Comparison of ENCODE assay signal across 21 cellular contexts in the genomic region with DNA sequence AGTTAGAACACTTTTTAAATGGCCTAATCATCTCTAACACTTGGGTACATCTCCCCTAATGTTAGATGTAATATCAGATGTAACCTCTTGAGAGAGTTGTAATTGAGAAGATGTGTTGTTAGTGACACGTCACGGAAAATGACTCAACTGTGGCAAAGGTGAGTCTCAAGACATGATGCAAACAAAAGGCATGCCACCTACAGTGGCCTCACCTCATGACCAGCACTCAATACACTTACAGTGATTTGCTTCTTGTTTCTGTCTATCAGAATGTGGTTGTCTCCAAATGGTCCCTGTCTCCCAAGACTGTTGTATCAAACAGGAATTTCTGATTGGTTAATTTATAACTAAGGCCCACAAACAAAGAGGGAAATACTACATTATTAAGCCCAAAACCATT.
DNase-seq lines count a peak whose midpoint lies in the region; ATAC-seq and TF ChIP-seq lines count a peak whose summit lies in the region.
"Had no signal": no experiment of that assay in that cellular context is flagged by ENCODE, and none has a peak within 500 bp of the region (broad histone marks: within the 10 kb centered on the region; RNA-seq: fewer than 3 reads in every experiment).

No MANE protein-coding gene starts in this region.

- no peak overlapping the region for H3K4me2 ChIP-seq in GM23248 (ENCODE audit: unreplicated experiment)

- H3K9me3 ChIP-seq in GM23248 (ENCODE audit: low read depth) = no peaks in the 10 kb centered on the region
- H3K9me3 ChIP-seq: thyroid gland had no signal

- H2AFZ ChIP-seq in GM23248 = no peak overlapping the region

- no peaks in the 10 kb centered on the region for H4K20me1 ChIP-seq in GM23248 (ENCODE audit: insufficient read depth)

- TF ChIP-seq CTCF in brain microvascular endothelial cell (IDR thresholded peaks at IDR 0.05; ENCODE audit: low read depth, low read length, missing control alignments) = no peak
- no peak for TF ChIP-seq CTCF in kidney epithelial cell (IDR thresholded peaks at IDR 0.05; ENCODE audit: insufficient read depth, low read length, poor library complexity, severe bottlenecking)

- H3K36me3 ChIP-seq in GM23248 (ENCODE audit: low read depth) = no peaks in the 10 kb centered on the region
- no peaks in the 10 kb centered on the region for H3K36me3 ChIP-seq in brain microvascular endothelial cell (replicated peaks)
- H3K36me3 ChIP-seq in kidney epithelial cell (ENCODE audit: control insufficient read depth, insufficient read depth, low read length) = no peaks in the 10 kb centered on the region
- H3K36me3 ChIP-seq: thyroid gland had no signal

- 63 to 72% methylated on average over 2 of the region's 2 CpGs for WGBS in GM23248 (ENCODE audit: low coverage in 1 of 2, low lambda C conversion rate in 2 of 2, missing lambda C conversion rate in 2 of 2), 2 experiments

- intact Hi-C loops in posterior cingulate gyrus (cut with DNase I) = no loop called here

- no peak for ATAC-seq in HG02870 (IDR thresholded peaks at IDR 0.05; ENCODE audit: unreplicated experiment)
- ATAC-seq: sciatic nerve had no signal

- TF ChIP-seq RAD21 in Ishikawa (IDR thresholded peaks at IDR 0.05; ENCODE audit: low read depth) = no peak

- DNase-seq in GM23248 = peak; percentile 41
- DNase-seq in brain microvascular endothelial cell = peak; percentile 14
- DNase-seq in kidney epithelial cell (ENCODE audit: low read depth) = peak; percentile 69
- DNase-seq in posterior cingulate gyrus = no peak
- DNase-seq in stimulated activated CD4-positive, alpha-beta T cell treated with anti-CD3 and anti-CD28 coated beads, Interleukin-1b, Interleukin-23, amount 100 ng/mL, for 48 hours = no peak
- no peak for DNase-seq in anterior cingulate cortex (lab: John Stamatoyannopoulos, UW)
- DNase-seq: activated CD4-positive, alpha-beta T cell treated with anti-CD3 and anti-CD28 coated beads, Interleukin-2, amount 50 U/mL, for 1 hour; activated T-cell treated with anti-CD3 and anti-CD28 coated beads for 4 hours; CD8-positive, alpha-beta memory T cell; effector CD8-positive, alpha-beta T cell; islet precursor cell; naive B cell; NCI-H187 treated with DMSO at 0.1 percent for 48 hours; NCI-H446; SHP77; stimulated activated naive CD4-positive, alpha-beta T cell; T-helper 1 cell; thyroid gland had no signal

- H3K27ac ChIP-seq in GM23248 (no peak overlapping the region), brain microvascular endothelial cell (no peak overlapping the region)
- H3K27ac ChIP-seq: thyroid gland had no signal

- no peaks in the 10 kb centered on the region for H3K9me2 ChIP-seq in GM23248 (ENCODE audit: insufficient read depth)

- no peaks in the 10 kb centered on the region for H3F3A ChIP-seq in GM23248 (ENCODE audit: insufficient read depth)

- H3K9ac ChIP-seq in GM23248 = no peak overlapping the region

- H3K4me1 ChIP-seq in GM23248 (ENCODE audit: insufficient read depth) = no peaks in the 10 kb centered on the region
- H3K4me1 ChIP-seq: thyroid gland had no signal

- no peaks in the 10 kb centered on the region for H3K27me3 ChIP-seq in GM23248 (replicated peaks; ENCODE audit: insufficient read depth)
- H3K27me3 ChIP-seq in brain microvascular endothelial cell (replicated peaks) = no peaks in the 10 kb centered on the region
- no peaks in the 10 kb centered on the region for H3K27me3 ChIP-seq in kidney epithelial cell (ENCODE audit: control insufficient read depth, insufficient read depth, low read length)
- H3K27me3 ChIP-seq: thyroid gland had no signal

- no peak for TF ChIP-seq EP300 in Ishikawa (IDR thresholded peaks at IDR 0.05; ENCODE audit: borderline replicate concordance)

- in situ Hi-C loops in GM23248 (cut with MboI) = no loop called here
- in situ Hi-C loops in brain microvascular endothelial cell (cut with HindIII; ENCODE audit: low pct_ligation_motif_present, low sequenced_read_pairs) = no loop called here

- no peaks in the 10 kb centered on the region for H3K79me2 ChIP-seq in GM23248 (ENCODE audit: insufficient read depth)

- H3K4me3 ChIP-seq in GM23248 (no peak overlapping the region), brain microvascular endothelial cell (ENCODE audit: low read depth, low read length) (no peak overlapping the region), kidney epithelial cell (ENCODE audit: low read depth, low read length) (no peak overlapping the region)
- H3K4me3 ChIP-seq: thyroid gland had no signal

TF ChIP-seq in Ishikawa, 13 proteins besides CTCF, POLR2A, EP300 and RAD21:
- TF ChIP-seq CEBPB (IDR thresholded peaks at IDR 0.05) (0 out of 2 replicates have a peak, but pooled peaks have one; percentile 17), FOXM1 (IDR thresholded peaks at IDR 0.05; ENCODE audit: borderline replicate concordance, low read depth) (no peak)

Comparison
In these comparisons a context has a peak if more than half of its experiments do, and no peak if none do; other contexts are left out.
1. DNase-seq: peak in GM23248 (single experiment), brain microvascular endothelial cell (single experiment) and kidney epithelial cell (single experiment); none in posterior cingulate gyrus (0 of 10), stimulated activated CD4-positive, alpha-beta T cell treated with anti-CD3 and anti-CD28 coated beads, Interleukin-1b, Interleukin-23, amount 100 ng/mL, for 48 hours (single experiment) and anterior cingulate cortex (0 of 58).